In genomic region chr17:82228278-82228841, GRCh38 we compare ENCODE assay signal across 7 cellular contexts. TPM values are rescaled to one million over a fixed set of nuclear protein-coding genes. Genes with fewer than 3 reads are reported as not detected.
A peak's percentile ranks its signal among the peaks of the same experiment; 100 is the strongest.
DNase-seq lines count a peak whose midpoint lies in the region; ATAC-seq and TF ChIP-seq lines count a peak whose summit lies in the region.

No MANE protein-coding gene starts in this region.

- H3K27me3 ChIP-seq in IMR-90 (ENCODE audit: control insufficient read depth, insufficient read depth, low read length) (no peaks in the 10 kb centered on the region), psoas muscle (ENCODE audit: insufficient read depth in 3 of 3, low read length in 2 of 3) (no peaks in the 10 kb centered on the region)

- 0 out of 2 replicates have a peak overlapping the region, but pooled peaks have one; percentile 15 for H3K14ac ChIP-seq in IMR-90 (replicated peaks; ENCODE audit: low read depth, low read length)

- H3K4me2 ChIP-seq in IMR-90 (ENCODE audit: low read depth, low read length) = peak overlapping the region; percentile 28

- peaks cover 45% of the 10 kb centered on the region for H4K20me1 ChIP-seq in IMR-90 (ENCODE audit: insufficient read depth, low read length)

- H3K9me3 Mint-ChIP-seq in activated T-cell treated with anti-CD3 and anti-CD28 coated beads, Interleukin-2, amount 50 U/mL, for 72 hours = no peaks in the 10 kb centered on the region

- H3K9ac ChIP-seq in IMR-90 (ENCODE audit: low read depth, low read length) = peak overlapping the region; percentile 52; the same call in 1 of the 2 replicates

- no peak overlapping the region for H2BK20ac ChIP-seq in IMR-90 (ENCODE audit: low read depth, low read length)

- H3K9me3 ChIP-seq in IMR-90 (ENCODE audit: control insufficient read depth, insufficient read depth, low read length) = no peaks in the 10 kb centered on the region
- no peaks in the 10 kb centered on the region for H3K9me3 ChIP-seq in psoas muscle

- peaks cover 5% of the 10 kb centered on the region for H3K4me1 Mint-ChIP-seq in activated T-cell treated with anti-CD3 and anti-CD28 coated beads, Interleukin-2, amount 50 U/mL, for 72 hours (ENCODE audit: low read depth)

- ATAC-seq in IMR-90 (ENCODE audit: low read depth) (no peak), psoas muscle (no peak), HG03442 (IDR thresholded peaks at IDR 0.05; ENCODE audit: unreplicated experiment) (no peak)
- peak; percentile 67 to 75 for ATAC-seq in activated T-cell treated with anti-CD3 and anti-CD28 coated beads, Interleukin-2, amount 50 U/mL, for 72 hours (replicated peaks in 1 of 2)

- intact Hi-C loops in IMR-90 (cut with micrococcal nuclease) = no loop called here
- intact Hi-C loops in psoas muscle (cut with DNase I) = no loop called here

- H4K91ac ChIP-seq in IMR-90 (ENCODE audit: insufficient read depth, low read depth, low read length) = peak overlapping the region; percentile 78; the same call in 1 of the 2 replicates

- H4K8ac ChIP-seq in IMR-90 (ENCODE audit: low read depth in 2 of 2, low read length in 2 of 2) = peak overlapping the region; percentile 66 to 70; a peak in 3 of 4 replicates

- peak overlapping the region; percentile 69 for H2BK5ac ChIP-seq in IMR-90 (ENCODE audit: low read depth, low read length, poor library complexity, severe bottlenecking)

- H2BK15ac ChIP-seq in IMR-90 (ENCODE audit: low read depth, low read length) = 0 out of 3 replicates have a peak overlapping the region, but pooled peaks have one; percentile 34

- no TSS peak for BruUV-seq in IMR-90 (replicated peaks; lab: Mats Ljungman, UMichigan)

- H2BK120ac ChIP-seq in IMR-90 (ENCODE audit: low read depth, low read length) = peak overlapping the region; percentile 61; the same call in 1 of the 2 replicates

- peak overlapping the region; percentile 98 for H2AK9ac ChIP-seq in IMR-90 (replicated peaks; ENCODE audit: low read depth, low read length, poor library complexity)

- H4K5ac ChIP-seq in IMR-90 (ENCODE audit: low read depth, low read length) = peak overlapping the region; percentile 32

- no peak for TF ChIP-seq POLR2A in IMR-90 (IDR thresholded peaks at IDR 0.05; ENCODE audit: low read depth, low read length)

- H3K4me1 ChIP-seq in IMR-90 (ENCODE audit: control insufficient read depth, insufficient read depth, low read length) = peaks cover 18% of the 10 kb centered on the region
- peaks cover 49% of the 10 kb centered on the region for H3K4me1 ChIP-seq in psoas muscle

- peaks cover 6% of the 10 kb centered on the region for H3K36me3 ChIP-seq in IMR-90 (ENCODE audit: control insufficient read depth, insufficient read depth, low read length)
- H3K36me3 ChIP-seq in psoas muscle (ENCODE audit: insufficient read depth in 1 of 2, low read depth in 1 of 2) = no peaks in the 10 kb centered on the region

- H3K79me1 ChIP-seq in IMR-90 (ENCODE audit: low read depth in 1 of 2, low read length in 2 of 2) = peaks cover 0 to 49% of the 10 kb centered on the region in 2 experiments; a peak in 3 of 4 replicates

- H3K27ac ChIP-seq in IMR-90 (ENCODE audit: insufficient read depth, low read length) (peak overlapping the region; percentile 73), psoas muscle (peak overlapping the region; percentile 77)

- H3K4me3 ChIP-seq in IMR-90 (ENCODE audit: insufficient read depth, low read depth, low read length) (peak overlapping the region; percentile 98), foreskin fibroblast (ENCODE audit: low read depth in 1 of 2, low read length in 2 of 2) (peak overlapping the region; percentile 43 to 47), psoas muscle (peak overlapping the region; percentile 75)

- peak overlapping the region; percentile 90 for H2AFZ ChIP-seq in IMR-90 (replicated peaks; ENCODE audit: low read length, poor library complexity)

- H3K4me3 Mint-ChIP-seq in activated T-cell treated with anti-CD3 and anti-CD28 coated beads, Interleukin-2, amount 50 U/mL, for 72 hours = peak overlapping the region; percentile 77 to 90

- in situ Hi-C loops in IMR-90 (cut with MboI; ENCODE audit: low sequenced_read_pairs) = no loop called here

- no peak overlapping the region for H3K18ac ChIP-seq in IMR-90 (ENCODE audit: low read depth, low read length)

- H2AK5ac ChIP-seq in IMR-90 (ENCODE audit: low read depth, low read length) = peak overlapping the region; percentile 85

- H3K9me1 ChIP-seq in IMR-90 (ENCODE audit: insufficient read depth, low read length) = no peaks in the 10 kb centered on the region

- H3K4ac ChIP-seq in IMR-90 (ENCODE audit: low read depth, low read length) = peak overlapping the region; percentile 66

- H3K27ac Mint-ChIP-seq in activated T-cell treated with anti-CD3 and anti-CD28 coated beads, Interleukin-2, amount 50 U/mL, for 72 hours = peak overlapping the region; percentile 77

- no peak for TF ChIP-seq CTCF in IMR-90 (conservative IDR thresholded peaks at IDR 0.05; ENCODE audit: low read depth, low read length)
- TF ChIP-seq CTCF in foreskin fibroblast (IDR thresholded peaks at IDR 0.05; ENCODE audit: low read depth, low read length) = no peak
- no peak for TF ChIP-seq CTCF in psoas muscle (IDR thresholded peaks at IDR 0.05)

- peaks cover 2 to 3% of the 10 kb centered on the region in 2 donors for H3K36me3 Mint-ChIP-seq in activated T-cell treated with anti-CD3 and anti-CD28 coated beads, Interleukin-2, amount 50 U/mL, for 72 hours (ENCODE audit: insufficient read depth in 2 of 2)

- POLR2A ChIA-PET in IMR-90 (lab: Charles Lee; ENCODE audit: unreplicated experiment) = interaction anchor here (1.5 kb wide), 1 partner anchor 8 kb away, joined by 5 read pairs; no protein-coding TSS in a partner anchor

- DNase-seq in GM19238 (ENCODE audit: insufficient read length, low spot score) (peak; percentile 77), IMR-90 (no peak), foreskin fibroblast (peak in 1 of 2 donors; percentile 25), psoas muscle (peak; percentile 54 to 74), middle frontal gyrus (ENCODE audit: extremely low spot score, low spot score) (no peak)
- DNase-seq in activated T-cell treated with anti-CD3 and anti-CD28 coated beads, Interleukin-2, amount 50 U/mL, for 72 hours = peak; percentile 70 to 83

- 26% methylated on average over 35 of the region's 63 CpGs; no CpG with 5 or more reads in 1 of the 2 experiments for WGBS in IMR-90 (ENCODE audit: extremely low coverage in 2 of 2, insufficient read length in 1 of 2), 2 experiments
- 33 to 35% (median 34%) methylated on average over 35 to 62 of the region's 63 CpGs for WGBS in psoas muscle, 3 donors

- dilution Hi-C loops in IMR-90 (cut with HindIII; ENCODE audit: low sequenced_read_pairs, unreplicated experiment) = no loop called here

- TF ChIP-seq RAD21 in IMR-90 (IDR thresholded peaks at IDR 0.05; ENCODE audit: low read length) = no peak

- no peak overlapping the region for H3K56ac ChIP-seq in IMR-90 (ENCODE audit: extremely low read depth, insufficient read depth, low read length)

- CTCF ChIA-PET in IMR-90 (lab: Yijun Ruan, JAX) = interaction anchor here (1.0 kb wide), 1 partner anchor 22 kb away, joined by 3 read pairs; no protein-coding TSS in a partner anchor

- no peaks in the 10 kb centered on the region for H3K27me3 Mint-ChIP-seq in activated T-cell treated with anti-CD3 and anti-CD28 coated beads, Interleukin-2, amount 50 U/mL, for 72 hours (ENCODE audit: low read depth)

- H3K23ac ChIP-seq in IMR-90 (ENCODE audit: low read depth, low read length) = no peak overlapping the region

TF ChIP-seq in IMR-90, 13 proteins besides CTCF, POLR2A, EP300 and RAD21:
- no peak for TF ChIP-seq CHD1 (IDR thresholded peaks at IDR 0.05; ENCODE audit: low read depth, low read length)
- TF ChIP-seq MXI1 (IDR thresholded peaks at IDR 0.05; ENCODE audit: borderline replicate concordance, low read depth, low read length) = no peak
- no peak for TF ChIP-seq SMC3 (IDR thresholded peaks at IDR 0.05; ENCODE audit: low read depth, low read length)
- TF ChIP-seq NFE2L2 (IDR thresholded peaks at IDR 0.05; ENCODE audit: low read depth, low read length) = no peak
- TF ChIP-seq BHLHE40 (IDR thresholded peaks at IDR 0.05; ENCODE audit: low read depth, low read length) = no peak
- no peak for TF ChIP-seq FOS (IDR thresholded peaks at IDR 0.05; ENCODE audit: low read depth, low read length)
- TF ChIP-seq RCOR1 (IDR thresholded peaks at IDR 0.05; ENCODE audit: insufficient replicate concordance, low read length) = no peak
- no peak for TF ChIP-seq CEBPB (IDR thresholded peaks at IDR 0.05; ENCODE audit: low read depth, low read length)

RNA-seq across cellular contexts. Expression of gene SLC16A3, which starts 0.5 kb away (rescaled TPM):
- 49.1 and 49.7 TPM in 2 replicates for total RNA-seq in IMR-90 (2012; rRNA removed)
- polyA plus RNA-seq in IMR-90 (2012; rRNA removed) = 181 and 204 TPM in 2 replicates
- polyA plus RNA-seq in IMR-90 (2012; cell fraction: cytosol; rRNA removed) = 128 and 499 TPM in 2 replicates
- 77.3 and 325 TPM in 2 replicates for polyA plus RNA-seq in IMR-90 (2012; cell fraction: nucleus; rRNA removed; ENCODE audit: low replicate concordance)
- 10 to 100 TPM; 42.8 to 74.5 TPM for total RNA-seq in activated T-cell treated with anti-CD3 and anti-CD28 coated beads, Interleukin-2, amount 50 U/mL, for 72 hours
- 100 to 1,000 TPM in 2 of 4 donors, 10 to 100 TPM in 2; 18.6 to 182 (median 70.1) TPM for total RNA-seq in psoas muscle
- 100 to 1,000 TPM; 102 to 263 (median 128) TPM for polyA plus RNA-seq in psoas muscle

RNA-seq across cellular contexts. Expression of gene CCDC57, which starts 15.7 kb away (rescaled TPM):
- total RNA-seq in IMR-90 (2012; rRNA removed) (6.9 and 7.3 TPM in 2 replicates), psoas muscle (10 to 100 TPM; 10.2 to 15.3 (median 12.4) TPM)
- polyA plus RNA-seq in IMR-90 (2012; rRNA removed) (31.3 and 32.4 TPM in 2 replicates), psoas muscle (10 to 100 TPM in 1 of 3 donors, 1 to 10 TPM in 2; 7.2 to 11.1 (median 8.6) TPM)
- polyA plus RNA-seq in IMR-90 (2012; cell fraction: cytosol; rRNA removed) = 5.1 and 6.2 TPM in 2 replicates
- 259 and 322 TPM in 2 replicates for polyA plus RNA-seq in IMR-90 (2012; cell fraction: nucleus; rRNA removed; ENCODE audit: low replicate concordance)
- 10 to 100 TPM; 76.9 to 78.8 TPM for total RNA-seq in activated T-cell treated with anti-CD3 and anti-CD28 coated beads, Interleukin-2, amount 50 U/mL, for 72 hours

RNA-seq across cellular contexts. Expression of gene CSNK1D, which starts 45.1 kb away (rescaled TPM):
- total RNA-seq in IMR-90 (2012; rRNA removed) (38.3 and 47.1 TPM in 2 replicates), psoas muscle (100 to 1,000 TPM in 3 of 4 donors, 10 to 100 TPM in 1; 73.5 to 139 (median 116) TPM)
- polyA plus RNA-seq in IMR-90 (2012; rRNA removed) (144 and 186 TPM in 2 replicates), psoas muscle (100 to 1,000 TPM in 1 of 3 donors, 10 to 100 TPM in 2; 74.3 to 124 (median 92.7) TPM)
- 131 and 159 TPM in 2 replicates for polyA plus RNA-seq in IMR-90 (2012; cell fraction: cytosol; rRNA removed)
- 373 and 817 TPM in 2 replicates for polyA plus RNA-seq in IMR-90 (2012; cell fraction: nucleus; rRNA removed; ENCODE audit: low replicate concordance)
- 100 to 1,000 TPM; 166 to 170 TPM for total RNA-seq in activated T-cell treated with anti-CD3 and anti-CD28 coated beads, Interleukin-2, amount 50 U/mL, for 72 hours

Comparison
In these comparisons a context has a peak if more than half of its experiments do, and no peak if none do; other contexts are left out.
1. DNase-seq: peak in GM19238 (single experiment), activated T-cell treated with anti-CD3 and anti-CD28 coated beads, Interleukin-2, amount 50 U/mL, for 72 hours (2 of 2) and psoas muscle (2 of 2); none in IMR-90 (single experiment) and middle frontal gyrus (single experiment).
2. ATAC-seq: peak in activated T-cell treated with anti-CD3 and anti-CD28 coated beads, Interleukin-2, amount 50 U/mL, for 72 hours (2 of 2); none in IMR-90 (single experiment), psoas muscle (0 of 4) and HG03442 (single experiment).
3. H3K4me3 ChIP-seq: peak in every context shown above with its lines; median percentile 98 in IMR-90; 75 in psoas muscle; 45 in foreskin fibroblast.